ENCODE assay signal across 1 cellular context in the genomic region with DNA sequence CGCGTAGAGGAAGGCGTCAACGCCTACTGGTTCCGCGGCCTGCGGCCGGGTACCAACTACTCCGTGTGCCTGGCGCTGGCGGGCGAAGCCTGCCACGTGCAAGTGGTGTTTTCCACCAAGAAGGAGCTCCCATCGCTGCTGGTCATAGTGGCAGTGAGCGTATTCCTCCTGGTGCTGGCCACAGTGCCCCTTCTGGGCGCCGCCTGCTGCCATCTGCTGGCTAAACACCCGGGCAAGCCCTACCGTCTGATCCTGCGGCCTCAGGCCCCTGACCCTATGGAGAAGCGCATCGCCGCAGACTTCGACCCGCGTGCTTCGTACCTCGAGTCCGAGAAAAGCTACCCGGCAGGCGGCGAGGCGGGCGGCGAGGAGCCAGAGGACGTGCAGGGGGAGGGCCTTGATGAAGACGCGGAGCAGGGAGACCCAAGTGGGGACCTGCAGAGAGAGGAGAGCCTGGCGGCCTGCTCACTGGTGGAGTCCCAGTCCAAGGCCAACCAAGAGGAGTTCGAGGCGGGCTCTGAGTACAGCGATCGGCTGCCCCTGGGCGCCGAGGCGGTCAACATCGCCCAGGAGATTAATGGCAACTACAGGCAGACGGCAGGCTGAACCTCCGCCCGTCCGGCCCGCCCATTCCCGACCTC.
TF ChIP-seq lines count a peak whose summit lies in the region.

No MANE protein-coding gene starts in this region.

TF ChIP-seq in SK-N-SH treated with all-trans-retinoic acid at 6 μM for 48 hours, 23 proteins besides CTCF, POLR2A, EP300 and RAD21:
- TF ChIP-seq, protein P1, sequence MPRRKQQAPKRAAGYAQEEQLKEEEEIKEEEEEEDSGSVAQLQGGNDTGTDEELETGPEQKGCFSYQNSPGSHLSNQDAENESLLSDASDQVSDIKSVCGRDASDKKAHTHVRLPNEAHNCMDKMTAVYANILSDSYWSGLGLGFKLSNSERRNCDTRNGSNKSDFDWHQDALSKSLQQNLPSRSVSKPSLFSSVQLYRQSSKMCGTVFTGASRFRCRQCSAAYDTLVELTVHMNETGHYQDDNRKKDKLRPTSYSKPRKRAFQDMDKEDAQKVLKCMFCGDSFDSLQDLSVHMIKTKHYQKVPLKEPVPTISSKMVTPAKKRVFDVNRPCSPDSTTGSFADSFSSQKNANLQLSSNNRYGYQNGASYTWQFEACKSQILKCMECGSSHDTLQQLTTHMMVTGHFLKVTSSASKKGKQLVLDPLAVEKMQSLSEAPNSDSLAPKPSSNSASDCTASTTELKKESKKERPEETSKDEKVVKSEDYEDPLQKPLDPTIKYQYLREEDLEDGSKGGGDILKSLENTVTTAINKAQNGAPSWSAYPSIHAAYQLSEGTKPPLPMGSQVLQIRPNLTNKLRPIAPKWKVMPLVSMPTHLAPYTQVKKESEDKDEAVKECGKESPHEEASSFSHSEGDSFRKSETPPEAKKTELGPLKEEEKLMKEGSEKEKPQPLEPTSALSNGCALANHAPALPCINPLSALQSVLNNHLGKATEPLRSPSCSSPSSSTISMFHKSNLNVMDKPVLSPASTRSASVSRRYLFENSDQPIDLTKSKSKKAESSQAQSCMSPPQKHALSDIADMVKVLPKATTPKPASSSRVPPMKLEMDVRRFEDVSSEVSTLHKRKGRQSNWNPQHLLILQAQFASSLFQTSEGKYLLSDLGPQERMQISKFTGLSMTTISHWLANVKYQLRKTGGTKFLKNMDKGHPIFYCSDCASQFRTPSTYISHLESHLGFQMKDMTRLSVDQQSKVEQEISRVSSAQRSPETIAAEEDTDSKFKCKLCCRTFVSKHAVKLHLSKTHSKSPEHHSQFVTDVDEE (CRISPR knock-in tag; IDR thresholded peaks at IDR 0.05), result no peak
- no peak for TF ChIP-seq ARNTL (CRISPR knock-in tag; IDR thresholded peaks at IDR 0.05; ENCODE audit: borderline replicate concordance, low read depth)
- no peak for TF ChIP-seq SNAI2 (CRISPR knock-in tag; IDR thresholded peaks at IDR 0.05)
- no peak for TF ChIP-seq ZNF70 (CRISPR knock-in tag; IDR thresholded peaks at IDR 0.05)
- TF ChIP-seq ZNF565 (CRISPR knock-in tag; conservative IDR thresholded peaks at IDR 0.05; ENCODE audit: low read depth), result no peak
- no peak for TF ChIP-seq ZFP3 (CRISPR knock-in tag; IDR thresholded peaks at IDR 0.05)
- TF ChIP-seq, protein P2, sequence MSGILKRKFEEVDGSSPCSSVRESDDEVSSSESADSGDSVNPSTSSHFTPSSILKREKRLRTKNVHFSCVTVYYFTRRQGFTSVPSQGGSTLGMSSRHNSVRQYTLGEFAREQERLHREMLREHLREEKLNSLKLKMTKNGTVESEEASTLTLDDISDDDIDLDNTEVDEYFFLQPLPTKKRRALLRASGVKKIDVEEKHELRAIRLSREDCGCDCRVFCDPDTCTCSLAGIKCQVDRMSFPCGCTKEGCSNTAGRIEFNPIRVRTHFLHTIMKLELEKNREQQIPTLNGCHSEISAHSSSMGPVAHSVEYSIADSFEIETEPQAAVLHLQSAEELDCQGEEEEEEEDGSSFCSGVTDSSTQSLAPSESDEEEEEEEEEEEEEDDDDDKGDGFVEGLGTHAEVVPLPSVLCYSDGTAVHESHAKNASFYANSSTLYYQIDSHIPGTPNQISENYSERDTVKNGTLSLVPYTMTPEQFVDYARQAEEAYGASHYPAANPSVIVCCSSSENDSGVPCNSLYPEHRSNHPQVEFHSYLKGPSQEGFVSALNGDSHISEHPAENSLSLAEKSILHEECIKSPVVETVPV (CRISPR knock-in tag; IDR thresholded peaks at IDR 0.05), result no peak
- TF ChIP-seq ZFP30 (CRISPR knock-in tag; IDR thresholded peaks at IDR 0.05), result no peak
- TF ChIP-seq GLIS3 (CRISPR knock-in tag; IDR thresholded peaks at IDR 0.05), result no peak
